In genomic region chr10:53395449-53395848, GRCh38 we compare ENCODE assay signal across 27 cellular contexts.
DNase-seq lines count a peak whose midpoint lies in the region; ATAC-seq, FAIRE-seq and TF ChIP-seq lines count a peak whose summit lies in the region.
"Had no signal": no experiment of that assay in that cellular context is flagged by ENCODE, and none has a peak within 500 bp of the region (broad histone marks: within the 10 kb centered on the region; RNA-seq: fewer than 3 reads in every experiment).

No MANE protein-coding gene starts in this region.

- H3K4me3 ChIP-seq in GM23338 (no peak overlapping the region), fibroblast of villous mesenchyme (ENCODE audit: low read depth, low read length) (no peak overlapping the region), small intestine (ENCODE audit: low read depth in 1 of 2, low read length in 2 of 2) (no peak overlapping the region), MG63 (no peak overlapping the region)
- H3K4me3 ChIP-seq: A549; BLaER1 treated with 17β-estradiol and CSF1 and Interleukin-3, amounts not matched to agents 10 nM and 100 nM; Peyer's patch had no signal

- DNase-seq in GM23338 (ENCODE audit: low spot score), result peak; percentile 37
- DNase-seq in WTC11 (ENCODE audit: low spot score), result no peak
- DNase-seq in fibroblast of villous mesenchyme (ENCODE audit: low read depth), result peak; percentile 1
- peak; percentile 36 for DNase-seq in small intestine
- no peak for DNase-seq in stimulated activated effector memory CD8-positive, alpha-beta T cell treated with anti-CD3 and anti-CD28 coated beads, Interleukin-12 subunit alpha, Interleukin-12 subunit beta, amount 100 ng/mL, for 72 hours (ENCODE audit: low spot score in 2 of 2)
- DNase-seq in MG63, result no peak
- no peak for DNase-seq in nephron progenitor cell
- DNase-seq: AML-193; CD4-positive, alpha-beta T cell; COR-L47; DMS79 treated with DMSO at 0.1 percent for 48 hours; KBM-7; NCI-H1105 treated with DMSO at 0.1 percent for 48 hours; NCI-H146; NCI-H2029; NCI-H446 treated with DMSO at 0.1 percent for 48 hours; NCI-H526; Peyer's patch; SIG-M5; SK-N-SH; SW 1271 had no signal

- TF ChIP-seq CTCF in GM23338 (conservative IDR thresholded peaks at IDR 0.05; ENCODE audit: low read depth in 2 of 2) (no peak), WTC11 (IDR thresholded peaks at IDR 0.05) (no peak), fibroblast of villous mesenchyme (IDR thresholded peaks at IDR 0.05; ENCODE audit: insufficient read depth, low read depth, low read length) (no peak), nephron progenitor cell (IDR thresholded peaks at IDR 0.05) (no peak)

- ATAC-seq in GM23338 (no peak), WTC11 (no peak)
- ATAC-seq in stimulated activated effector memory CD8-positive, alpha-beta T cell treated with anti-CD3 and anti-CD28 coated beads, Interleukin-12 subunit alpha, Interleukin-12 subunit beta, amount 100 ng/mL, for 72 hours, result no peak
- ATAC-seq: A549 had no signal

- no peak overlapping the region for H3K4me2 ChIP-seq in GM23338
- H3K4me2 ChIP-seq: A549; BLaER1 treated with 17β-estradiol and CSF1 and Interleukin-3, amounts not matched to agents 10 nM and 100 nM; SK-N-SH had no signal

- H3K27ac Mint-ChIP-seq in GM23338 (no peak overlapping the region), WTC11 (no peak overlapping the region), nephron progenitor cell (no peak overlapping the region)
- H3K27ac Mint-ChIP-seq in stimulated activated effector memory CD8-positive, alpha-beta T cell treated with anti-CD3 and anti-CD28 coated beads, Interleukin-12 subunit alpha, Interleukin-12 subunit beta, amount 100 ng/mL, for 72 hours, result no peak overlapping the region
- H3K27ac Mint-ChIP-seq: CD4-positive, alpha-beta T cell had no signal

- H3K9me3 ChIP-seq in small intestine (ENCODE audit: control insufficient read depth, low read depth) (no peaks in the 10 kb centered on the region), MG63 (0 out of 2 replicates have a peak, but pooled peaks cover 3% of the 10 kb centered on the region)
- H3K9me3 ChIP-seq: SK-N-SH had no signal

- H3K4me1 ChIP-seq in GM23338 (ENCODE audit: insufficient read depth) (no peaks in the 10 kb centered on the region), small intestine (ENCODE audit: control insufficient read depth in 2 of 2, insufficient read depth in 1 of 2, low read depth in 1 of 2, low read length in 1 of 2) (no peaks in the 10 kb centered on the region)
- H3K4me1 ChIP-seq: A549; BLaER1 treated with 17β-estradiol and CSF1 and Interleukin-3, amounts not matched to agents 10 nM and 100 nM; Peyer's patch had no signal

- H3K9me3 Mint-ChIP-seq in GM23338 (peaks cover 56% of the 10 kb centered on the region), WTC11 (peaks cover 61% of the 10 kb centered on the region), nephron progenitor cell (peaks cover 39% of the 10 kb centered on the region)
- peaks cover 23% of the 10 kb centered on the region for H3K9me3 Mint-ChIP-seq in stimulated activated effector memory CD8-positive, alpha-beta T cell treated with anti-CD3 and anti-CD28 coated beads, Interleukin-12 subunit alpha, Interleukin-12 subunit beta, amount 100 ng/mL, for 72 hours

- H3K27ac ChIP-seq in GM23338 (ENCODE audit: low read depth), result no peak overlapping the region
- H3K27ac ChIP-seq in small intestine (ENCODE audit: low read depth in 1 of 2, low read length in 1 of 2), result no peak overlapping the region
- H3K27ac ChIP-seq: A549; BLaER1 treated with 17β-estradiol and CSF1 and Interleukin-3, amounts not matched to agents 10 nM and 100 nM; Peyer's patch had no signal

- H3F3A ChIP-seq in GM23338 (replicated peaks; ENCODE audit: low read depth), result no peaks in the 10 kb centered on the region

- no peaks in the 10 kb centered on the region for H3K27me3 ChIP-seq in GM23338 (ENCODE audit: insufficient read depth)
- H3K27me3 ChIP-seq in small intestine (ENCODE audit: control insufficient read depth in 2 of 2, insufficient read depth in 2 of 2, low read length in 2 of 2), result no peaks in the 10 kb centered on the region
- H3K27me3 ChIP-seq in MG63, result no peaks in the 10 kb centered on the region
- H3K27me3 ChIP-seq: BLaER1 treated with 17β-estradiol and CSF1 and Interleukin-3, amounts not matched to agents 10 nM and 100 nM; Peyer's patch had no signal

- peaks cover 3% of the 10 kb centered on the region for H3K27me3 Mint-ChIP-seq in GM23338 (ENCODE audit: insufficient read depth, low read depth, poor library complexity)
- H3K27me3 Mint-ChIP-seq in WTC11 (ENCODE audit: low read depth), result peaks cover 11% of the 10 kb centered on the region
- peaks cover 3% of the 10 kb centered on the region for H3K27me3 Mint-ChIP-seq in nephron progenitor cell (ENCODE audit: low read depth, poor library complexity)
- H3K27me3 Mint-ChIP-seq: CD4-positive, alpha-beta T cell had no signal

- 40 to 81% (median 57%) methylated on average over 5 of the region's 5 CpGs for WGBS in small intestine, 3 donors

- H3K9me2 ChIP-seq in GM23338 (ENCODE audit: insufficient read depth), result no peaks in the 10 kb centered on the region
- H3K9me2 ChIP-seq: SK-N-SH had no signal

- no peak overlapping the region for H2AFZ ChIP-seq in GM23338

- no peak overlapping the region for H3K4me3 Mint-ChIP-seq in GM23338
- no peak overlapping the region for H3K4me3 Mint-ChIP-seq in WTC11
- H3K4me3 Mint-ChIP-seq in stimulated activated effector memory CD8-positive, alpha-beta T cell treated with anti-CD3 and anti-CD28 coated beads, Interleukin-12 subunit alpha, Interleukin-12 subunit beta, amount 100 ng/mL, for 72 hours, result no peak overlapping the region
- no peak overlapping the region for H3K4me3 Mint-ChIP-seq in nephron progenitor cell
- H3K4me3 Mint-ChIP-seq: CD4-positive, alpha-beta T cell had no signal

- H3K79me2 ChIP-seq in GM23338 (replicated peaks; ENCODE audit: insufficient read depth), result no peaks in the 10 kb centered on the region

- POLR2A ChIA-PET in WTC11 (lab: Charles Lee), result no interaction called here

- CTCF ChIA-PET in WTC11 (lab: Charles Lee), result no interaction called here

- no peak for FAIRE-seq in small intestine (lab: Jason Lieb, UNC)
- FAIRE-seq: A549, GM12892, GM19239, H54, HTR-8/SVneo had no signal

- H4K20me1 ChIP-seq in GM23338 (replicated peaks; ENCODE audit: insufficient read depth), result no peaks in the 10 kb centered on the region
- H4K20me1 ChIP-seq: BLaER1 treated with 17β-estradiol and CSF1 and Interleukin-3, amounts not matched to agents 10 nM and 100 nM had no signal

- no peaks in the 10 kb centered on the region for H3K4me1 Mint-ChIP-seq in GM23338
- H3K4me1 Mint-ChIP-seq in WTC11, result no peaks in the 10 kb centered on the region
- no peaks in the 10 kb centered on the region for H3K4me1 Mint-ChIP-seq in stimulated activated effector memory CD8-positive, alpha-beta T cell treated with anti-CD3 and anti-CD28 coated beads, Interleukin-12 subunit alpha, Interleukin-12 subunit beta, amount 100 ng/mL, for 72 hours
- peaks cover 17% of the 10 kb centered on the region for H3K4me1 Mint-ChIP-seq in nephron progenitor cell

- H3K36me3 Mint-ChIP-seq in GM23338 (ENCODE audit: low read depth) (peaks cover 63% of the 10 kb centered on the region), WTC11 (peaks cover 64% of the 10 kb centered on the region), nephron progenitor cell (ENCODE audit: low read depth) (peaks cover 20% of the 10 kb centered on the region)
- no peaks in the 10 kb centered on the region for H3K36me3 Mint-ChIP-seq in stimulated activated effector memory CD8-positive, alpha-beta T cell treated with anti-CD3 and anti-CD28 coated beads, Interleukin-12 subunit alpha, Interleukin-12 subunit beta, amount 100 ng/mL, for 72 hours

- H3K36me3 ChIP-seq in GM23338 (ENCODE audit: insufficient read depth) (peaks cover 30% of the 10 kb centered on the region), small intestine (ENCODE audit: control insufficient read depth in 2 of 2, insufficient read depth in 2 of 2, low read length in 2 of 2) (no peaks in the 10 kb centered on the region), MG63 (no peaks in the 10 kb centered on the region)
- H3K36me3 ChIP-seq: BLaER1 treated with 17β-estradiol and CSF1 and Interleukin-3, amounts not matched to agents 10 nM and 100 nM; Peyer's patch had no signal

TF ChIP-seq in WTC11, 78 proteins besides CTCF, POLR2A, EP300 and RAD21:
- TF ChIP-seq IRF2 (CRISPR knock-in tag; IDR thresholded peaks at IDR 0.05; ENCODE audit: borderline replicate concordance, low read depth) (no peak), NR3C1 (CRISPR knock-in tag; conservative IDR thresholded peaks at IDR 0.05; ENCODE audit: low read depth) (no peak), JUN (CRISPR knock-in tag; IDR thresholded peaks at IDR 0.05) (no peak), CREM (CRISPR knock-in tag; IDR thresholded peaks at IDR 0.05) (no peak), NFE2L1 (CRISPR knock-in tag; IDR thresholded peaks at IDR 0.05) (no peak), AR (CRISPR knock-in tag; IDR thresholded peaks at IDR 0.05) (no peak), MXD4 (CRISPR knock-in tag; IDR thresholded peaks at IDR 0.05; ENCODE audit: borderline replicate concordance) (peak; percentile 58; the same call in 1 of the 2 replicates), ESRRA (CRISPR knock-in tag; IDR thresholded peaks at IDR 0.05; ENCODE audit: borderline replicate concordance) (no peak)

Comparison
In these comparisons a context has a peak if more than half of its experiments do, and no peak if none do; other contexts are left out.
1. DNase-seq: peak in GM23338 (single experiment), fibroblast of villous mesenchyme (single experiment) and small intestine (single experiment); none in WTC11 (single experiment), stimulated activated effector memory CD8-positive, alpha-beta T cell treated with anti-CD3 and anti-CD28 coated beads, Interleukin-12 subunit alpha, Interleukin-12 subunit beta, amount 100 ng/mL, for 72 hours (0 of 2), MG63 (single experiment) and nephron progenitor cell (single experiment).